Comparison of ENCODE assay signal across 8 cellular contexts in genomic region chr11:14359573-14360031, GRCh38. TPM values are rescaled to one million over a fixed set of nuclear protein-coding genes. Genes with fewer than 3 reads are reported as not detected.
DNase-seq lines count a peak whose midpoint lies in the region; TF ChIP-seq lines count a peak whose summit lies in the region.

No MANE protein-coding gene starts in this region.

- H3K36me3 ChIP-seq in HUES64 (ENCODE audit: insufficient read depth, low read length): peaks cover 4% of the 10 kb centered on the region; the same call in 1 of the 2 replicates
- no peaks in the 10 kb centered on the region for H3K36me3 ChIP-seq in mammary epithelial cell (ENCODE audit: insufficient read depth, low read length)
- H3K36me3 ChIP-seq in muscle layer of duodenum (ENCODE audit: control insufficient read depth in 1 of 2, insufficient read depth in 2 of 2, low read length in 2 of 2): no peaks in the 10 kb centered on the region

- dilution Hi-C loops in mammary epithelial cell (cut with HindIII; ENCODE audit: low sequenced_read_pairs): no loop called here

- BruUV-seq in mammary epithelial cell (replicated peaks; lab: Mats Ljungman, UMichigan): TSS peak; percentile 29

- H3K9ac ChIP-seq in HUES64 (ENCODE audit: low read depth, low read length) (no peak overlapping the region), mammary epithelial cell (ENCODE audit: insufficient read depth, low read length) (no peak overlapping the region)

- in situ Hi-C loops in mammary epithelial cell (cut with MboI; ENCODE audit: low sequenced_read_pairs in 2 of 2): no loop called here

- peaks cover 48% of the 10 kb centered on the region for H3K79me2 ChIP-seq in mammary epithelial cell (ENCODE audit: insufficient read depth, low read length)

- DNase-seq in AG10803 (ENCODE audit: low read depth) (peak; percentile 55), mammary epithelial cell (no peak), OCI-M2 (lab: John Stamatoyannopoulos, UW; ENCODE audit: unreplicated experiment) (no peak), NCI-H82 treated with DMSO at 0.1 percent for 48 hours (lab: John Stamatoyannopoulos, UW; ENCODE audit: unreplicated experiment) (no peak), SHP77 treated with DMSO at 0.1 percent for 48 hours (lab: John Stamatoyannopoulos, UW) (no peak), erythroblast (lab: John Stamatoyannopoulos, UW) (no peak)

- TF ChIP-seq POLR2A in erythroblast (IDR thresholded peaks at IDR 0.05; ENCODE audit: low read length): no peak

- 90% methylated on average over 5 of the region's 5 CpGs for WGBS in HUES64
- 78% methylated on average over 4 of the region's 5 CpGs for WGBS in mammary epithelial cell (ENCODE audit: low coverage, missing lambda C conversion rate)

- H3K4me1 ChIP-seq in HUES64 (ENCODE audit: insufficient read depth, low read length) (peaks cover 21% of the 10 kb centered on the region), mammary epithelial cell (ENCODE audit: insufficient read depth, low read length) (peaks cover 5% of the 10 kb centered on the region), muscle layer of duodenum (ENCODE audit: control insufficient read depth in 1 of 2, insufficient read depth in 2 of 2, low read length in 2 of 2) (no peaks in the 10 kb centered on the region)

- CTCF ChIA-PET in mammary epithelial cell (lab: Charles Lee; ENCODE audit: low non-redundant PET): no interaction called here

- intact Hi-C loops in mammary epithelial cell (cut with micrococcal nuclease): loop anchor here (2.0 kb wide), 3 partner anchors 21 to 95 kb away; no protein-coding TSS in a partner anchor

- H3K9me3 ChIP-seq in HUES64 (ENCODE audit: insufficient read depth, low read depth, low read length): no peaks in the 10 kb centered on the region
- H3K9me3 ChIP-seq in mammary epithelial cell (replicated peaks; ENCODE audit: insufficient read depth, low read length): no peaks in the 10 kb centered on the region
- no peaks in the 10 kb centered on the region for H3K9me3 ChIP-seq in muscle layer of duodenum (ENCODE audit: control insufficient read depth in 1 of 2, low read length in 2 of 2)

- peaks cover 3% of the 10 kb centered on the region; the same call in 1 of the 2 replicates for H3K27me3 ChIP-seq in HUES64 (ENCODE audit: insufficient read depth, low read length)
- no peaks in the 10 kb centered on the region for H3K27me3 ChIP-seq in mammary epithelial cell (ENCODE audit: insufficient read depth, low read length)
- H3K27me3 ChIP-seq in muscle layer of duodenum (ENCODE audit: low read depth, low read length): no peaks in the 10 kb centered on the region

- no peaks in the 10 kb centered on the region for H4K20me1 ChIP-seq in mammary epithelial cell (ENCODE audit: insufficient read depth, low read length)

- peak overlapping the region; percentile 69 for H2AFZ ChIP-seq in mammary epithelial cell (ENCODE audit: low read depth, low read length)

- H3K27ac ChIP-seq in HUES64 (ENCODE audit: low read depth, low read length): no peak overlapping the region
- no peak overlapping the region for H3K27ac ChIP-seq in mammary epithelial cell (ENCODE audit: insufficient read depth, low read depth, low read length)
- no peak overlapping the region for H3K27ac ChIP-seq in muscle layer of duodenum (ENCODE audit: low read length)

- H3K4me2 ChIP-seq in mammary epithelial cell (ENCODE audit: insufficient read depth, low read depth, low read length): peak overlapping the region; percentile 82

- no peak for TF ChIP-seq CTCF in AG10803 (conservative IDR thresholded peaks at IDR 0.05; ENCODE audit: low read length)
- no peak for TF ChIP-seq CTCF in mammary epithelial cell (conservative IDR thresholded peaks at IDR 0.05 in 1 of 2, IDR thresholded peaks at IDR 0.05 in 1 of 2; ENCODE audit: extremely low read depth in 1 of 2, insufficient read depth in 1 of 2, low read depth in 1 of 2, low read length in 2 of 2)

- peak overlapping the region; percentile 80 for H3K4me3 ChIP-seq in AG10803 (ENCODE audit: low read length)
- H3K4me3 ChIP-seq in HUES64 (ENCODE audit: low read length): peak overlapping the region; percentile 99
- peak overlapping the region in 2 of 3 experiments; percentile 31 to 92 for H3K4me3 ChIP-seq in mammary epithelial cell (replicated peaks in 1 of 3; ENCODE audit: insufficient read depth in 1 of 3, low read depth in 2 of 3, low read length in 3 of 3)
- peak overlapping the region; percentile 57 to 80 for H3K4me3 ChIP-seq in muscle layer of duodenum (ENCODE audit: low read depth in 1 of 2, low read length in 2 of 2)

RNA-seq across cellular contexts. Expression of gene RRAS2, which starts 0.6 kb away (rescaled TPM):
- 114 TPM for polyA plus RNA-seq in HUES64 (2013, experiment 1 of 2)
- polyA plus RNA-seq in HUES64 (2013, experiment 2 of 2): 116 TPM
- 100 to 1,000 TPM; 125 to 141 TPM for total RNA-seq in mammary epithelial cell
- 50.0 TPM for polyA plus RNA-seq in mammary epithelial cell
- 37.4 TPM for polyA minus RNA-seq in mammary epithelial cell
